9 cellular contexts compared by ENCODE assay signal in genomic region chr4:139184129-139184528, GRCh38. TPM values are rescaled to one million over a fixed set of nuclear protein-coding genes. Genes with fewer than 3 reads are reported as not detected.
DNase-seq lines count a peak whose midpoint lies in the region; ATAC-seq and TF ChIP-seq lines count a peak whose summit lies in the region.
"Had no signal": no experiment of that assay in that cellular context is flagged by ENCODE, and none has a peak within 500 bp of the region (broad histone marks: within the 10 kb centered on the region; RNA-seq: fewer than 3 reads in every experiment).

No MANE protein-coding gene starts in this region.

- H3K27me3 Mint-ChIP-seq in CD14-positive monocyte (ENCODE audit: low read depth in 3 of 3) (peaks cover 0 to 3% (median 3%) of the 10 kb centered on the region in 3 donors), natural killer cell (ENCODE audit: low read depth in 2 of 2) (peaks cover 0 to 3% of the 10 kb centered on the region in 2 donors), immature natural killer cell (ENCODE audit: low read depth in 3 of 3) (peaks cover 2 to 3% (median 2%) of the 10 kb centered on the region in 3 donors)

- no peaks in the 10 kb centered on the region for H3K36me3 Mint-ChIP-seq in CD14-positive monocyte
- no peaks in the 10 kb centered on the region for H3K36me3 Mint-ChIP-seq in natural killer cell
- no peaks in the 10 kb centered on the region for H3K36me3 Mint-ChIP-seq in immature natural killer cell

- no peak for DNase-seq in CD14-positive monocyte (ENCODE audit: low spot score)
- no peak for DNase-seq in RWPE2 (ENCODE audit: low spot score)
- peak in 1 of 2 donors; percentile 34 for DNase-seq in foreskin keratinocyte
- no peak for DNase-seq in natural killer cell
- DNase-seq in immature natural killer cell: no peak

- no peaks in the 10 kb centered on the region for H3K4me1 ChIP-seq in RWPE2 (ENCODE audit: insufficient read depth, poor library complexity, severe bottlenecking)
- no peaks in the 10 kb centered on the region for H3K4me1 ChIP-seq in foreskin keratinocyte

- no peak overlapping the region for H3K4me3 ChIP-seq in RWPE2 (ENCODE audit: severe bottlenecking)

- H3K27ac ChIP-seq in RWPE2 (ENCODE audit: poor library complexity, severe bottlenecking) (no peak overlapping the region), foreskin keratinocyte (no peak overlapping the region)
- H3K27ac ChIP-seq: HL-60 had no signal

- H3K9me3 ChIP-seq in RWPE2 (ENCODE audit: severe bottlenecking): no peaks in the 10 kb centered on the region

- H3K4me3 Mint-ChIP-seq in CD14-positive monocyte (no peak overlapping the region), natural killer cell (no peak overlapping the region), immature natural killer cell (no peak overlapping the region)

- ATAC-seq in GM21423 (IDR thresholded peaks at IDR 0.05; ENCODE audit: unreplicated experiment) (peak; percentile 65), RWPE2 (ENCODE audit: low read depth) (peak; percentile 57), foreskin keratinocyte (no peak), natural killer cell (no peak), HG03432 (IDR thresholded peaks at IDR 0.05; ENCODE audit: unreplicated experiment) (no peak), HG03457 (IDR thresholded peaks at IDR 0.05; ENCODE audit: unreplicated experiment) (no peak)

- H3K9me3 Mint-ChIP-seq in CD14-positive monocyte (peaks cover 0 to 3% (median 0%) of the 10 kb centered on the region in 7 donors), natural killer cell (no peaks in the 10 kb centered on the region), immature natural killer cell (no peaks in the 10 kb centered on the region)

- intact Hi-C loops in CD14-positive monocyte (cut with micrococcal nuclease): loop anchor here in 1 of 2 donors (10.0 kb wide), 1 partner anchor 1071 kb away; no protein-coding TSS in a partner anchor
- intact Hi-C loops in natural killer cell (cut with micrococcal nuclease): no loop called here

- H3K36me3 ChIP-seq in RWPE2 (ENCODE audit: low read depth): no peaks in the 10 kb centered on the region

- no peak overlapping the region for H3K27ac Mint-ChIP-seq in CD14-positive monocyte
- H3K27ac Mint-ChIP-seq in natural killer cell: no peak overlapping the region
- H3K27ac Mint-ChIP-seq in immature natural killer cell: no peak overlapping the region

- TF ChIP-seq CTCF in CD14-positive monocyte (IDR thresholded peaks at IDR 0.05) (peak; percentile 23), RWPE2 (IDR thresholded peaks at IDR 0.05; ENCODE audit: poor library complexity, severe bottlenecking) (peak; percentile 37), foreskin keratinocyte (conservative IDR thresholded peaks at IDR 0.05) (peak; percentile 64), natural killer cell (IDR thresholded peaks at IDR 0.05) (no peak)

- H3K27me3 ChIP-seq in RWPE2 (ENCODE audit: insufficient read depth, poor library complexity, severe bottlenecking) (no peaks in the 10 kb centered on the region), foreskin keratinocyte (no peaks in the 10 kb centered on the region)

- H3K4me1 Mint-ChIP-seq in CD14-positive monocyte (peaks cover 19% of the 10 kb centered on the region), natural killer cell (no peaks in the 10 kb centered on the region), immature natural killer cell (no peaks in the 10 kb centered on the region)

RNA-seq across cellular contexts. Expression of gene ELF2, which starts 7.1 kb away (rescaled TPM):
- polyA plus RNA-seq in CD14-positive monocyte: 10 to 100 TPM; 14.0 to 18.9 TPM
- total RNA-seq in foreskin keratinocyte: 18.9 and 22.1 TPM in 2 replicates
- polyA plus RNA-seq in foreskin keratinocyte: 4.5 and 5.8 TPM in 2 replicates
- 100 to 1,000 TPM in 2 of 3 donors, 10 to 100 TPM in 1; 93.7 to 115 (median 114) TPM for total RNA-seq in natural killer cell
- polyA plus RNA-seq in immature natural killer cell: 10 to 100 TPM; 35.9 to 45.7 (median 38.8) TPM

Comparison
In these comparisons a context has a peak if more than half of its experiments do, and no peak if none do; other contexts are left out.
1. ATAC-seq: peak in GM21423 (single experiment) and RWPE2 (single experiment); none in foreskin keratinocyte (single experiment), natural killer cell (0 of 3), HG03432 (single experiment) and HG03457 (single experiment).